In the genomic region with DNA sequence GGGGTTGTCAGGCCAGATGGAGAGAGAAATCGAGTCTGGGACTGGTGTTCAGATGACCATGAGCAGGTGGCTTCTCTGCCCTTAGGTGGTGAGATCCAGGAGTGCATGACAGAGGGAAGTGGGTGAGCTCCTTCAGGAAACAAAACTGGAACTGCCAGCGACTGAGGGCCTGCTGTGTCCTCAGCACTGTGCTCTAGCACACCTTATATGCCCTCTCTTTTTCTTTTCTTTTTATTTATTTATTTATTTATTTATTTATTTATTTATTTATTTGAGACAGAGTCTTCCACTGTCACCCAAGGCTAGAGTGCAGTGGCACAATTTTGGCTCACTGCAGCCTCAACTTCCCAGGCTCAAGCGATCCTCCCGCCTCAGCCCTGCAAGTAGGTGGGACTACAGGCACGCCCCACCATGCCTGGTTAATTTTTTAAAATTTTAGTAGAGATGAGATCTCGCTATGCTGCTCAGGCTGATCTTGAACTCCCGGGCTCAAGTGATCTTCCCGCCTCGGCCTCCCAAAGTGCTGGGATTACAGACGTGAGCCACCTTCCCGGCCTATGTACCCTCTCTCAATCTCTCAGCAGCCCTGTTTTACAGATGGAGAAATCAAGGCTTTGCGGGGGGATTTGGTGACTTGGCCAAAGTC, we compare ENCODE assay signal across 22 cellular contexts. TPM values are rescaled to one million over a fixed set of nuclear protein-coding genes. Genes with fewer than 3 reads are reported as not detected.
DNase-seq lines count a peak whose midpoint lies in the region; ATAC-seq and TF ChIP-seq lines count a peak whose summit lies in the region.
"Had no signal": no experiment of that assay in that cellular context is flagged by ENCODE, and none has a peak within 500 bp of the region (broad histone marks: within the 10 kb centered on the region; RNA-seq: fewer than 3 reads in every experiment).

No MANE protein-coding gene starts in this region.

- peak in 3 of 8 donors; percentile 18 to 35 (median 21) for ATAC-seq in heart right ventricle
- no peak for ATAC-seq in right cardiac atrium
- no peak for ATAC-seq in activated T-cell treated with anti-CD3 and anti-CD28 coated beads, Interleukin-2, amount 50 U/mL, for 72 hours (replicated peaks in 1 of 2)
- ATAC-seq in HG03175 (IDR thresholded peaks at IDR 0.05; ENCODE audit: unreplicated experiment), result no peak
- ATAC-seq: GM12878 had no signal

- H3K4me1 ChIP-seq in heart right ventricle, result peaks cover 0 to 13% (median 0%) of the 10 kb centered on the region in 9 donors
- H3K4me1 ChIP-seq in right cardiac atrium (ENCODE audit: control insufficient read depth, insufficient read depth, low read length), result no peaks in the 10 kb centered on the region
- peaks cover 8% of the 10 kb centered on the region for H3K4me1 ChIP-seq in vagina
- H3K4me1 ChIP-seq: tibial artery had no signal

- DNase-seq in heart right ventricle, result no peak
- no peak for DNase-seq in right cardiac atrium
- DNase-seq in nephron progenitor cell, result no peak
- no peak for DNase-seq in vagina (ENCODE audit: extremely low spot score in 2 of 2)
- no peak for DNase-seq in activated T-cell treated with anti-CD3 and anti-CD28 coated beads, Interleukin-2, amount 50 U/mL, for 72 hours
- DNase-seq: activated CD4-positive, alpha-beta T cell treated with anti-CD3 and anti-CD28 coated beads, Interleukin-2, amount 10 ng/mL, durations not matched to agents 24 days and 14 days; activated gamma-delta T cell treated with Interleukin-2 at 50 U/mL for 16 hours; activated T-cell treated with anti-CD3 and anti-CD28 coated beads, Interleukin-2, amount 50 U/mL, for 1 hour; brain microvascular endothelial cell; effector memory CD4-positive, alpha-beta T cell; NCI-H2081 treated with DMSO at 0.1 percent for 48 hours; PC-9; stimulated activated naive CD4-positive, alpha-beta T cell treated with Interleukin-2 at 50 U/mL for 16 hours; SW 1271; T-helper 9 cell; tibial artery had no signal

- H3K9me3 Mint-ChIP-seq in nephron progenitor cell, result peaks cover 6% of the 10 kb centered on the region
- no peaks in the 10 kb centered on the region for H3K9me3 Mint-ChIP-seq in activated T-cell treated with anti-CD3 and anti-CD28 coated beads, Interleukin-2, amount 50 U/mL, for 72 hours
- H3K9me3 Mint-ChIP-seq: activated CD4-positive, alpha-beta T cell treated with anti-CD3 and anti-CD28 coated beads, Interleukin-2, amount 10 ng/mL, durations not matched to agents 24 days and 14 days had no signal

- no peak overlapping the region for H3K4me3 Mint-ChIP-seq in nephron progenitor cell
- no peak overlapping the region for H3K4me3 Mint-ChIP-seq in activated T-cell treated with anti-CD3 and anti-CD28 coated beads, Interleukin-2, amount 50 U/mL, for 72 hours
- H3K4me3 Mint-ChIP-seq: activated CD4-positive, alpha-beta T cell treated with anti-CD3 and anti-CD28 coated beads, Interleukin-2, amount 10 ng/mL, durations not matched to agents 24 days and 14 days had no signal

- peak overlapping the region; percentile 81 for H3K27ac Mint-ChIP-seq in nephron progenitor cell
- H3K27ac Mint-ChIP-seq in activated T-cell treated with anti-CD3 and anti-CD28 coated beads, Interleukin-2, amount 50 U/mL, for 72 hours, result no peak overlapping the region
- H3K27ac Mint-ChIP-seq: activated CD4-positive, alpha-beta T cell treated with anti-CD3 and anti-CD28 coated beads, Interleukin-2, amount 10 ng/mL, durations not matched to agents 24 days and 14 days had no signal

- H3K36me3 ChIP-seq in heart right ventricle (no peaks in the 10 kb centered on the region), vagina (no peaks in the 10 kb centered on the region)
- H3K36me3 ChIP-seq: brain microvascular endothelial cell, tibial artery had no signal

- intact Hi-C loops in heart right ventricle (cut with DNase I), result loop anchor here in 1 of 10 donors (5.0 kb wide), 1 partner anchor 51 kb away; no protein-coding TSS in a partner anchor
- intact Hi-C loops in right cardiac atrium (cut with DNase I), result no loop called here
- intact Hi-C loops in vagina (cut with DNase I), result no loop called here

- H3K4me1 Mint-ChIP-seq in nephron progenitor cell, result peaks cover 30% of the 10 kb centered on the region
- H3K4me1 Mint-ChIP-seq in activated T-cell treated with anti-CD3 and anti-CD28 coated beads, Interleukin-2, amount 50 U/mL, for 72 hours (ENCODE audit: low read depth), result no peaks in the 10 kb centered on the region
- H3K4me1 Mint-ChIP-seq: activated CD4-positive, alpha-beta T cell treated with anti-CD3 and anti-CD28 coated beads, Interleukin-2, amount 10 ng/mL, durations not matched to agents 24 days and 14 days had no signal

- H3K27me3 Mint-ChIP-seq in nephron progenitor cell (ENCODE audit: low read depth, poor library complexity), result peaks cover 23% of the 10 kb centered on the region
- peaks cover 11% of the 10 kb centered on the region for H3K27me3 Mint-ChIP-seq in activated T-cell treated with anti-CD3 and anti-CD28 coated beads, Interleukin-2, amount 50 U/mL, for 72 hours (ENCODE audit: low read depth)

- TF ChIP-seq CTCF in heart right ventricle (IDR thresholded peaks at IDR 0.05) (no peak), nephron progenitor cell (IDR thresholded peaks at IDR 0.05) (no peak), vagina (IDR thresholded peaks at IDR 0.05) (no peak)

- H3K4me3 ChIP-seq in heart right ventricle, result no peak overlapping the region
- H3K4me3 ChIP-seq in right cardiac atrium (ENCODE audit: low read length), result no peak overlapping the region
- no peak overlapping the region for H3K4me3 ChIP-seq in vagina
- H3K4me3 ChIP-seq: GM12878, PC-9, tibial artery had no signal

- H3K27ac ChIP-seq in heart right ventricle, result peak overlapping the region in 6 of 10 donors; percentile 17 to 64 (median 40)
- no peak overlapping the region for H3K27ac ChIP-seq in right cardiac atrium (ENCODE audit: low read length)
- H3K27ac ChIP-seq in angular gyrus (ENCODE audit: low read depth, low read length), result peak overlapping the region; percentile 72
- peak overlapping the region; percentile 59 for H3K27ac ChIP-seq in vagina
- H3K27ac ChIP-seq: brain microvascular endothelial cell, C4-2B, HL-60, PC-9, tibial artery had no signal

- no peak for TF ChIP-seq POLR2A in vagina (IDR thresholded peaks at IDR 0.05)

- peaks cover 0 to 12% (median 0%) of the 10 kb centered on the region in 11 donors for H3K9me3 ChIP-seq in heart right ventricle
- H3K9me3 ChIP-seq in right cardiac atrium (ENCODE audit: control insufficient read depth, low read length), result no peaks in the 10 kb centered on the region
- no peaks in the 10 kb centered on the region for H3K9me3 ChIP-seq in vagina

- H3K36me3 Mint-ChIP-seq in nephron progenitor cell (ENCODE audit: low read depth), result no peaks in the 10 kb centered on the region
- H3K36me3 Mint-ChIP-seq in activated T-cell treated with anti-CD3 and anti-CD28 coated beads, Interleukin-2, amount 50 U/mL, for 72 hours (ENCODE audit: insufficient read depth in 2 of 2), result no peaks in the 10 kb centered on the region

- WGBS in heart right ventricle, 2 donors, result 82 to 84% methylated on average over 12 of the region's 12 CpGs
- 87% methylated on average over 12 of the region's 12 CpGs for WGBS in right cardiac atrium

- H3K27me3 ChIP-seq in heart right ventricle, result peaks cover 0 to 13% (median 3%) of the 10 kb centered on the region in 7 donors
- H3K27me3 ChIP-seq in right cardiac atrium (ENCODE audit: control insufficient read depth, insufficient read depth), result no peaks in the 10 kb centered on the region
- no peaks in the 10 kb centered on the region for H3K27me3 ChIP-seq in vagina
- H3K27me3 ChIP-seq: brain microvascular endothelial cell had no signal

RNA-seq across cellular contexts. Expression of a gene that starts 14.8 kb away (rescaled TPM):
- total RNA-seq in heart right ventricle (1 to 10 TPM; 1.4 to 9.9 (median 3.6) TPM), right cardiac atrium (1 to 10 TPM in 3 of 4 donors, under 1 TPM in 1; 0.78 to 3.2 (median 1.9) TPM), vagina (2.0 TPM)
- polyA plus RNA-seq in heart right ventricle (1 to 10 TPM; 3.1 to 5.1 TPM), right cardiac atrium (2.1 TPM)
- total RNA-seq in activated T-cell treated with anti-CD3 and anti-CD28 coated beads, Interleukin-2, amount 50 U/mL, for 72 hours, result under 1 TPM; 0.19 to 0.28 TPM
- total RNA-seq: activated CD4-positive, alpha-beta T cell treated with anti-CD3 and anti-CD28 coated beads, Interleukin-2, amount 10 ng/mL, durations not matched to agents 24 days and 14 days; fibroblast of villous mesenchyme; GM12878 had no signal
